21 cellular contexts compared by ENCODE assay signal in genomic region chr13:50072676-50073075, GRCh38. TPM values are rescaled to one million over a fixed set of nuclear protein-coding genes. Genes with fewer than 3 reads are reported as not detected.
DNase-seq lines count a peak whose midpoint lies in the region; ATAC-seq and TF ChIP-seq lines count a peak whose summit lies in the region.
"Had no signal": no experiment of that assay in that cellular context is flagged by ENCODE, and none has a peak within 500 bp of the region (broad histone marks: within the 10 kb centered on the region; RNA-seq: fewer than 3 reads in every experiment).

No MANE protein-coding gene starts in this region.

- BruUV-seq in IMR-90 (replicated peaks; lab: Mats Ljungman, UMichigan), result no TSS peak

- H3K27ac ChIP-seq in IMR-90 (ENCODE audit: insufficient read depth, low read length) (peak overlapping the region; percentile 23; the same call in 1 of the 2 replicates), VCaP (peak overlapping the region; percentile 96; the same call in 1 of the 2 replicates), smooth muscle cell (ENCODE audit: low read depth) (no peak overlapping the region)
- H3K27ac ChIP-seq: psoas muscle, upper lobe of right lung had no signal

- H2BK5ac ChIP-seq in IMR-90 (ENCODE audit: low read depth, low read length, poor library complexity, severe bottlenecking), result peak overlapping the region; percentile 81

- POLR2A ChIA-PET in IMR-90 (lab: Charles Lee; ENCODE audit: unreplicated experiment), result no interaction called here

- H3K18ac ChIP-seq in IMR-90 (ENCODE audit: low read depth, low read length), result no peak overlapping the region

- H3K79me2 ChIP-seq in smooth muscle cell (ENCODE audit: low read depth), result peaks cover 89% of the 10 kb centered on the region

- TF ChIP-seq CTCF in IMR-90 (conservative IDR thresholded peaks at IDR 0.05; ENCODE audit: low read depth, low read length), result no peak
- no peak for TF ChIP-seq CTCF in VCaP (conservative IDR thresholded peaks at IDR 0.05)
- TF ChIP-seq CTCF in fibroblast of the aortic adventitia (IDR thresholded peaks at IDR 0.05; ENCODE audit: insufficient read depth, low read length), result no peak
- TF ChIP-seq CTCF in smooth muscle cell (IDR thresholded peaks at IDR 0.05; ENCODE audit: borderline replicate concordance, insufficient read depth, poor library complexity, severe bottlenecking), result no peak

- CTCF ChIA-PET in IMR-90 (lab: Yijun Ruan, JAX), result no interaction called here

- H2BK15ac ChIP-seq in IMR-90 (ENCODE audit: low read depth, low read length), result no peak overlapping the region

- in situ Hi-C loops in IMR-90 (cut with MboI; ENCODE audit: low sequenced_read_pairs), result loop anchor here (5.0 kb wide), 1 partner anchor 65 kb away; no protein-coding TSS in a partner anchor

- dilution Hi-C loops in IMR-90 (cut with HindIII; ENCODE audit: low sequenced_read_pairs, unreplicated experiment), result no loop called here

- H4K20me1 ChIP-seq in IMR-90 (ENCODE audit: insufficient read depth, low read length) (peaks cover 8% of the 10 kb centered on the region), smooth muscle cell (ENCODE audit: low read depth) (peaks cover 4% of the 10 kb centered on the region)

- no peak overlapping the region for H2AK5ac ChIP-seq in IMR-90 (ENCODE audit: low read depth, low read length)

- H3K9me3 ChIP-seq in IMR-90 (ENCODE audit: control insufficient read depth, insufficient read depth, low read length) (no peaks in the 10 kb centered on the region), smooth muscle cell (replicated peaks; ENCODE audit: low read depth) (no peaks in the 10 kb centered on the region)
- H3K9me3 ChIP-seq: Caco-2, esophagus muscularis mucosa, psoas muscle, upper lobe of right lung had no signal

- H3K36me3 ChIP-seq in IMR-90 (ENCODE audit: control insufficient read depth, insufficient read depth, low read length), result peaks cover 4% of the 10 kb centered on the region
- H3K36me3 ChIP-seq in smooth muscle cell (ENCODE audit: low read depth), result no peaks in the 10 kb centered on the region

- peak overlapping the region; percentile 69; the same call in 1 of the 2 replicates for H3K23ac ChIP-seq in IMR-90 (ENCODE audit: low read depth, low read length)

- no peak overlapping the region for H3K4me3 ChIP-seq in IMR-90 (ENCODE audit: insufficient read depth, low read depth, low read length)
- no peak overlapping the region for H3K4me3 ChIP-seq in fibroblast of the aortic adventitia (ENCODE audit: low read depth, low read length)
- H3K4me3 ChIP-seq in smooth muscle cell, result no peak overlapping the region
- H3K4me3 ChIP-seq: esophagus muscularis mucosa, psoas muscle, upper lobe of right lung had no signal

- no peak overlapping the region; a peak in 1 of 4 replicates for H4K8ac ChIP-seq in IMR-90 (ENCODE audit: low read depth in 2 of 2, low read length in 2 of 2)

- intact Hi-C loops in IMR-90 (cut with micrococcal nuclease), result no loop called here

- H3K9ac ChIP-seq in IMR-90 (ENCODE audit: low read depth, low read length), result no peak overlapping the region
- no peak overlapping the region for H3K9ac ChIP-seq in smooth muscle cell (ENCODE audit: low read depth)

- H3K56ac ChIP-seq in IMR-90 (ENCODE audit: extremely low read depth, insufficient read depth, low read length), result no peak overlapping the region

- H3K9me1 ChIP-seq in IMR-90 (ENCODE audit: insufficient read depth, low read length), result no peaks in the 10 kb centered on the region; the same call in 1 of the 2 replicates

- no peak for ATAC-seq in IMR-90 (ENCODE audit: low read depth)
- ATAC-seq in HG02798 (IDR thresholded peaks at IDR 0.05; ENCODE audit: poor library complexity, unreplicated experiment), result no peak
- ATAC-seq: left lobe of liver, psoas muscle, upper lobe of right lung had no signal

- H3K27me3 ChIP-seq in IMR-90 (ENCODE audit: control insufficient read depth, insufficient read depth, low read length) (no peaks in the 10 kb centered on the region), smooth muscle cell (ENCODE audit: low read depth) (no peaks in the 10 kb centered on the region)
- H3K27me3 ChIP-seq: esophagus muscularis mucosa, upper lobe of right lung had no signal

- peaks cover 3 to 11% of the 10 kb centered on the region in 2 experiments; a peak in 3 of 4 replicates for H3K79me1 ChIP-seq in IMR-90 (ENCODE audit: low read depth in 1 of 2, low read length in 2 of 2)

- no peak overlapping the region for H3K4ac ChIP-seq in IMR-90 (ENCODE audit: low read depth, low read length)

- H2BK20ac ChIP-seq in IMR-90 (ENCODE audit: low read depth, low read length), result no peak overlapping the region

- TF ChIP-seq RAD21 in IMR-90 (IDR thresholded peaks at IDR 0.05; ENCODE audit: low read length), result no peak

- H2AFZ ChIP-seq in IMR-90 (replicated peaks; ENCODE audit: low read length, poor library complexity), result no peak overlapping the region
- H2AFZ ChIP-seq in smooth muscle cell (ENCODE audit: low read depth), result no peak overlapping the region

- TF ChIP-seq POLR2A in IMR-90 (IDR thresholded peaks at IDR 0.05; ENCODE audit: low read depth, low read length), result no peak

- no peak overlapping the region for H2AK9ac ChIP-seq in IMR-90 (replicated peaks; ENCODE audit: low read depth, low read length, poor library complexity)

- H3F3A ChIP-seq in smooth muscle cell (ENCODE audit: low read depth), result no peaks in the 10 kb centered on the region

- DNase-seq in IMR-90 (no peak), fibroblast of the aortic adventitia (ENCODE audit: low read depth) (peak; percentile 42), smooth muscle cell (lab: John Stamatoyannopoulos, UW; ENCODE audit: unreplicated experiment) (no peak), COLO668 (lab: John Stamatoyannopoulos, UW; ENCODE audit: unreplicated experiment) (no peak)
- DNase-seq in activated naive CD4-positive, alpha-beta T cell treated with Interleukin-2 at 50 U/mL for 16 hours, result no peak
- DNase-seq: activated CD4-positive, alpha-beta memory T cell treated with anti-CD3 and anti-CD28 coated beads for 36 hours; amygdala; Caco-2; EL; NCI-H1436 treated with DMSO at 0.1 percent for 48 hours; NCI-H2171 treated with DMSO at 0.1 percent for 48 hours; NCI-H748 treated with DMSO at 0.1 percent for 48 hours; psoas muscle; SHP77; small intestine; stimulated activated CD4-positive, alpha-beta T cell treated with anti-CD3 and anti-CD28 coated beads, Interleukin-4, amount 100 ng/mL, for 4 hours; upper lobe of right lung had no signal

- H2BK120ac ChIP-seq in IMR-90 (ENCODE audit: low read depth, low read length), result no peak overlapping the region

- no peak overlapping the region for H4K5ac ChIP-seq in IMR-90 (ENCODE audit: low read depth, low read length)

- H3K14ac ChIP-seq in IMR-90 (replicated peaks; ENCODE audit: low read depth, low read length), result no peak overlapping the region

- H3K4me2 ChIP-seq in IMR-90 (ENCODE audit: low read depth, low read length), result peak overlapping the region; percentile 64; the same call in 1 of the 2 replicates
- peak overlapping the region; percentile 32 for H3K4me2 ChIP-seq in smooth muscle cell

- no peak overlapping the region for H4K91ac ChIP-seq in IMR-90 (ENCODE audit: insufficient read depth, low read depth, low read length)

- peaks cover 3% of the 10 kb centered on the region; the same call in 1 of the 2 replicates for H3K4me1 ChIP-seq in IMR-90 (ENCODE audit: control insufficient read depth, insufficient read depth, low read length)
- peaks cover 7% of the 10 kb centered on the region for H3K4me1 ChIP-seq in smooth muscle cell (ENCODE audit: low read depth)
- H3K4me1 ChIP-seq: upper lobe of right lung had no signal

TF ChIP-seq in IMR-90, 13 proteins besides CTCF, POLR2A, EP300 and RAD21:
- TF ChIP-seq CEBPB (IDR thresholded peaks at IDR 0.05; ENCODE audit: low read depth, low read length) (no peak), BHLHE40 (IDR thresholded peaks at IDR 0.05; ENCODE audit: low read depth, low read length) (no peak), FOS (IDR thresholded peaks at IDR 0.05; ENCODE audit: low read depth, low read length) (no peak), USF2 (IDR thresholded peaks at IDR 0.05; ENCODE audit: low read depth, low read length) (no peak), ELK1 (IDR thresholded peaks at IDR 0.05; ENCODE audit: borderline replicate concordance, low read depth, low read length) (no peak), MAZ (IDR thresholded peaks at IDR 0.05; ENCODE audit: borderline replicate concordance, low read depth, low read length) (no peak), MXI1 (IDR thresholded peaks at IDR 0.05; ENCODE audit: borderline replicate concordance, low read depth, low read length) (no peak), MAFK (IDR thresholded peaks at IDR 0.05; ENCODE audit: low read depth, low read length) (no peak), NFE2L2 (IDR thresholded peaks at IDR 0.05; ENCODE audit: low read depth, low read length) (no peak), SMC3 (IDR thresholded peaks at IDR 0.05; ENCODE audit: low read depth, low read length) (no peak), RCOR1 (IDR thresholded peaks at IDR 0.05; ENCODE audit: insufficient replicate concordance, low read length) (no peak), CHD1 (IDR thresholded peaks at IDR 0.05; ENCODE audit: low read depth, low read length) (no peak), RFX5 (IDR thresholded peaks at IDR 0.05; ENCODE audit: low read depth, low read length) (no peak)

RNA-seq across cellular contexts. Expression of gene KCNRG, which starts 57.4 kb away (rescaled TPM):
- total RNA-seq in IMR-90 (2012; rRNA removed) (2.7 and 5.0 TPM in 2 replicates), fibroblast of the aortic adventitia (ENCODE audit: low replicate concordance) (1.4 and 2.9 TPM in 2 replicates), smooth muscle cell (0.13 and 2.7 TPM in 2 replicates)
- polyA plus RNA-seq in IMR-90 (2012; rRNA removed) (0.51 and 0.66 TPM in 2 replicates), smooth muscle cell (0.79 and 0.87 TPM in 2 replicates)
- 0.12 and 0.13 TPM in 2 replicates for polyA plus RNA-seq in IMR-90 (2012; cell fraction: cytosol; rRNA removed)
- 0.16 and 1.4 TPM in 2 replicates for polyA plus RNA-seq in IMR-90 (2012; cell fraction: nucleus; rRNA removed; ENCODE audit: low replicate concordance)
- total RNA-seq: activated CD4-positive, alpha-beta memory T cell treated with anti-CD3 and anti-CD28 coated beads for 36 hours; left lobe of liver had no signal
